Comparison of ENCODE assay signal across 8 cellular contexts in genomic region chr6:110877569-110877968, GRCh38. TPM values are rescaled to one million over a fixed set of nuclear protein-coding genes. Genes with fewer than 3 reads are reported as not detected.
DNase-seq lines count a peak whose midpoint lies in the region; ATAC-seq and TF ChIP-seq lines count a peak whose summit lies in the region.

No MANE protein-coding gene starts in this region.

- no peaks in the 10 kb centered on the region for H3K36me3 ChIP-seq in iPS-20b (ENCODE audit: insufficient read depth, low read depth, low read length)
- no peaks in the 10 kb centered on the region for H3K36me3 ChIP-seq in subcutaneous abdominal adipose tissue (ENCODE audit: control insufficient read depth in 5 of 5, insufficient read depth in 5 of 5, low read length in 5 of 5)

- no peaks in the 10 kb centered on the region for H3K27me3 ChIP-seq in iPS-20b (ENCODE audit: insufficient read depth, low read length)
- H3K27me3 ChIP-seq in subcutaneous abdominal adipose tissue (ENCODE audit: control insufficient read depth in 5 of 5, insufficient read depth in 4 of 5, low read length in 5 of 5), result no peaks in the 10 kb centered on the region

- H3K9ac ChIP-seq in iPS-20b (ENCODE audit: low read depth, low read length), result peak overlapping the region; percentile 90; the same call in 1 of the 2 replicates
- H3K9ac ChIP-seq in subcutaneous abdominal adipose tissue (ENCODE audit: low read length in 5 of 5), result peak overlapping the region in 2 of 5 donors; percentile 21 to 52

- peaks cover 34% of the 10 kb centered on the region for H3K36me3 Mint-ChIP-seq in activated CD4-positive, alpha-beta T cell treated with anti-CD3 and anti-CD28 coated beads, Interleukin-2, amount 10 ng/mL, durations not matched to agents 7 days and 5 days (ENCODE audit: low read depth)
- peaks cover 40% of the 10 kb centered on the region for H3K36me3 Mint-ChIP-seq in activated naive CD8-positive, alpha-beta T cell treated with anti-CD3 and anti-CD28 coated beads for 36 hours

- peak overlapping the region; percentile 95 for H3K4me3 Mint-ChIP-seq in activated CD4-positive, alpha-beta T cell treated with anti-CD3 and anti-CD28 coated beads, Interleukin-2, amount 10 ng/mL, durations not matched to agents 7 days and 5 days
- peak overlapping the region; percentile 96 for H3K4me3 Mint-ChIP-seq in activated naive CD8-positive, alpha-beta T cell treated with anti-CD3 and anti-CD28 coated beads for 36 hours

- H3K27me3 Mint-ChIP-seq in activated CD4-positive, alpha-beta T cell treated with anti-CD3 and anti-CD28 coated beads, Interleukin-2, amount 10 ng/mL, durations not matched to agents 7 days and 5 days, result no peaks in the 10 kb centered on the region
- H3K27me3 Mint-ChIP-seq in activated naive CD8-positive, alpha-beta T cell treated with anti-CD3 and anti-CD28 coated beads for 36 hours, result peaks cover 6% of the 10 kb centered on the region

- no peaks in the 10 kb centered on the region for H3K9me3 ChIP-seq in iPS-20b (ENCODE audit: insufficient read depth, low read depth, low read length)
- H3K9me3 ChIP-seq in subcutaneous abdominal adipose tissue (ENCODE audit: control insufficient read depth in 5 of 5, low read length in 5 of 5), result no peaks in the 10 kb centered on the region

- peak overlapping the region; percentile 95 for H3K27ac Mint-ChIP-seq in activated CD4-positive, alpha-beta T cell treated with anti-CD3 and anti-CD28 coated beads, Interleukin-2, amount 10 ng/mL, durations not matched to agents 7 days and 5 days
- peak overlapping the region; percentile 98 for H3K27ac Mint-ChIP-seq in activated naive CD8-positive, alpha-beta T cell treated with anti-CD3 and anti-CD28 coated beads for 36 hours

- POLR2A ChIA-PET in activated CD4-positive, alpha-beta T cell treated with anti-CD3 and anti-CD28 coated beads, Interleukin-2, amount 10 ng/mL, durations not matched to agents 7 days and 5 days (lab: Charles Lee), result interaction anchor here (6.4 kb wide), 1 partner anchor 63 kb away, joined by 89 read pairs; the partner anchor contains the start of gene CDK19

- H3K9me3 Mint-ChIP-seq in activated CD4-positive, alpha-beta T cell treated with anti-CD3 and anti-CD28 coated beads, Interleukin-2, amount 10 ng/mL, durations not matched to agents 7 days and 5 days, result no peaks in the 10 kb centered on the region
- no peaks in the 10 kb centered on the region for H3K9me3 Mint-ChIP-seq in activated naive CD8-positive, alpha-beta T cell treated with anti-CD3 and anti-CD28 coated beads for 36 hours

- H3K27ac ChIP-seq in iPS-20b (ENCODE audit: low read length) (no peak overlapping the region), subcutaneous abdominal adipose tissue (ENCODE audit: low read depth, low read length) (no peak overlapping the region)

- CTCF ChIA-PET in activated CD4-positive, alpha-beta T cell treated with anti-CD3 and anti-CD28 coated beads, Interleukin-2, amount 10 ng/mL, durations not matched to agents 7 days and 5 days (lab: Charles Lee), result interaction anchor here (2.0 to 2.2 kb wide), 2 partner anchors 9 to 12 kb away, joined by 4 to 10 read pairs; no protein-coding TSS in a partner anchor

- no peak for TF ChIP-seq POLR2A in GM18505 (IDR thresholded peaks at IDR 0.05; ENCODE audit: borderline replicate concordance, extremely low read depth, insufficient read depth, insufficient read length)

- ATAC-seq in GM19351 (IDR thresholded peaks at IDR 0.05; ENCODE audit: unreplicated experiment) (no peak), GM18505 (IDR thresholded peaks at IDR 0.05; ENCODE audit: unreplicated experiment) (no peak)

- no peak for DNase-seq in activated CD4-positive, alpha-beta T cell treated with anti-CD3 and anti-CD28 coated beads, Interleukin-2, amount 10 ng/mL, durations not matched to agents 7 days and 5 days
- no peak for DNase-seq in activated CD4-positive, alpha-beta T cell treated with anti-CD3 and anti-CD28 coated beads, Interleukin-2, amount 50 U/mL, for 48 hours
- no peak for DNase-seq in activated naive CD8-positive, alpha-beta T cell treated with anti-CD3 and anti-CD28 coated beads for 36 hours
- DNase-seq in NCI-H1436 treated with DMSO at 0.1 percent for 48 hours (lab: John Stamatoyannopoulos, UW), result no peak

- peaks cover 62% of the 10 kb centered on the region for H3K4me1 Mint-ChIP-seq in activated CD4-positive, alpha-beta T cell treated with anti-CD3 and anti-CD28 coated beads, Interleukin-2, amount 10 ng/mL, durations not matched to agents 7 days and 5 days
- peaks cover 53% of the 10 kb centered on the region for H3K4me1 Mint-ChIP-seq in activated naive CD8-positive, alpha-beta T cell treated with anti-CD3 and anti-CD28 coated beads for 36 hours

- H3K4me1 ChIP-seq in iPS-20b (ENCODE audit: insufficient read depth, low read length) (peaks cover 17% of the 10 kb centered on the region; the same call in 1 of the 2 replicates), subcutaneous abdominal adipose tissue (ENCODE audit: control insufficient read depth in 5 of 5, insufficient read depth in 5 of 5, low read length in 5 of 5) (peaks cover 2 to 54% (median 48%) of the 10 kb centered on the region in 5 donors)

- H3K4me3 ChIP-seq in iPS-20b (ENCODE audit: low read length), result peak overlapping the region; percentile 100
- H3K4me3 ChIP-seq in subcutaneous abdominal adipose tissue (ENCODE audit: low read depth in 1 of 5, low read length in 5 of 5), result peak overlapping the region in 3 of 5 donors; percentile 84 to 91 (median 90)

RNA-seq across cellular contexts. Expression of gene AMD1, which starts 3.0 kb away (rescaled TPM):
- total RNA-seq in activated CD4-positive, alpha-beta T cell treated with anti-CD3 and anti-CD28 coated beads, Interleukin-2, amount 10 ng/mL, durations not matched to agents 7 days and 5 days, result 100 to 1,000 TPM in 1 of 2 experiments, 10 to 100 TPM in 1; 76.5 to 103 TPM
- 100 to 1,000 TPM; 113 to 117 TPM for total RNA-seq in activated naive CD8-positive, alpha-beta T cell treated with anti-CD3 and anti-CD28 coated beads for 36 hours
